8 cellular contexts compared by ENCODE assay signal in genomic region chr2:204452464-204453023, GRCh38.
A peak's percentile ranks its signal among the peaks of the same experiment; 100 is the strongest.
DNase-seq lines count a peak whose midpoint lies in the region; TF ChIP-seq lines count a peak whose summit lies in the region.

No MANE protein-coding gene starts in this region.

- intact Hi-C loops in colonic mucosa (cut with DNase I), result no loop called here

- H3K4me3 ChIP-seq in colonic mucosa, result no peak overlapping the region

- H3K4me3 Mint-ChIP-seq in activated CD4-positive, alpha-beta memory T cell treated with anti-CD3 and anti-CD28 coated beads, Interleukin-2, amount 10 ng/mL, durations not matched to agents 7 days and 5 days, result no peak overlapping the region

- H3K9me3 ChIP-seq in colonic mucosa, result no peaks in the 10 kb centered on the region

- H3K9me3 Mint-ChIP-seq in activated CD4-positive, alpha-beta memory T cell treated with anti-CD3 and anti-CD28 coated beads, Interleukin-2, amount 10 ng/mL, durations not matched to agents 7 days and 5 days, result no peaks in the 10 kb centered on the region

- H3K27ac ChIP-seq in colonic mucosa, result peak overlapping the region; percentile 30

- no peaks in the 10 kb centered on the region for H3K4me1 Mint-ChIP-seq in activated CD4-positive, alpha-beta memory T cell treated with anti-CD3 and anti-CD28 coated beads, Interleukin-2, amount 10 ng/mL, durations not matched to agents 7 days and 5 days

- TF ChIP-seq CTCF in AG09319 (IDR thresholded peaks at IDR 0.05; ENCODE audit: low read depth, low read length), result no peak
- TF ChIP-seq CTCF in colonic mucosa (IDR thresholded peaks at IDR 0.05), result no peak

- no peak overlapping the region for H3K27ac Mint-ChIP-seq in activated CD4-positive, alpha-beta memory T cell treated with anti-CD3 and anti-CD28 coated beads, Interleukin-2, amount 10 ng/mL, durations not matched to agents 7 days and 5 days

- H3K36me3 Mint-ChIP-seq in activated CD4-positive, alpha-beta memory T cell treated with anti-CD3 and anti-CD28 coated beads, Interleukin-2, amount 10 ng/mL, durations not matched to agents 7 days and 5 days (ENCODE audit: low read depth), result no peaks in the 10 kb centered on the region

- no peak overlapping the region for H3K9ac ChIP-seq in colonic mucosa (ENCODE audit: low read depth in 2 of 2, low read length in 2 of 2)

- no peaks in the 10 kb centered on the region for H3K36me3 ChIP-seq in colonic mucosa

- H3K4me1 ChIP-seq in colonic mucosa, result no peaks in the 10 kb centered on the region

- peak; percentile 89 for DNase-seq in AG09319 (ENCODE audit: extremely low read depth, low read depth)
- peak; percentile 68 for DNase-seq in NCI-H1105 treated with DMSO at 0.1 percent for 48 hours (lab: John Stamatoyannopoulos, UW)
- DNase-seq in colonic mucosa, result peak; percentile 47
- DNase-seq in medulla oblongata (ENCODE audit: extremely low spot score), result peak; percentile 63
- DNase-seq in activated CD4-positive, alpha-beta memory T cell treated with anti-CD3 and anti-CD28 coated beads, Interleukin-2, amount 10 ng/mL, durations not matched to agents 7 days and 5 days, result no peak
- DNase-seq in D341Med (ENCODE audit: low spot score), result no peak
- no peak for DNase-seq in T-helper 2 cell
- DNase-seq in stimulated activated naive CD4-positive, alpha-beta T cell treated with Interleukin-2 at 50 U/mL for 16 hours (lab: John Stamatoyannopoulos, UW), result no peak

- no peaks in the 10 kb centered on the region for H3K27me3 ChIP-seq in colonic mucosa

- CTCF ChIA-PET in activated CD4-positive, alpha-beta memory T cell treated with anti-CD3 and anti-CD28 coated beads, Interleukin-2, amount 10 ng/mL, durations not matched to agents 7 days and 5 days (lab: Charles Lee), result no interaction called here

- no peaks in the 10 kb centered on the region for H3K27me3 Mint-ChIP-seq in activated CD4-positive, alpha-beta memory T cell treated with anti-CD3 and anti-CD28 coated beads, Interleukin-2, amount 10 ng/mL, durations not matched to agents 7 days and 5 days

- POLR2A ChIA-PET in activated CD4-positive, alpha-beta memory T cell treated with anti-CD3 and anti-CD28 coated beads, Interleukin-2, amount 10 ng/mL, durations not matched to agents 7 days and 5 days (lab: Charles Lee), result no interaction called here

Comparison
In these comparisons a context has a peak if more than half of its experiments do, and no peak if none do; other contexts are left out.
1. DNase-seq: peak in AG09319 (single experiment), NCI-H1105 treated with DMSO at 0.1 percent for 48 hours (single experiment), colonic mucosa (single experiment) and medulla oblongata (single experiment); none in activated CD4-positive, alpha-beta memory T cell treated with anti-CD3 and anti-CD28 coated beads, Interleukin-2, amount 10 ng/mL, durations not matched to agents 7 days and 5 days (single experiment), D341Med (single experiment), T-helper 2 cell (0 of 5) and stimulated activated naive CD4-positive, alpha-beta T cell treated with Interleukin-2 at 50 U/mL for 16 hours (single experiment).